In genomic region chr9:121826711-121827110, GRCh38 we compare ENCODE assay signal across 23 cellular contexts.
A peak's percentile ranks its signal among the peaks of the same experiment; 100 is the strongest.
DNase-seq lines count a peak whose midpoint lies in the region; ATAC-seq and TF ChIP-seq lines count a peak whose summit lies in the region.
"Had no signal": no experiment of that assay in that cellular context is flagged by ENCODE, and none has a peak within 500 bp of the region (broad histone marks: within the 10 kb centered on the region; RNA-seq: fewer than 3 reads in every experiment).

No MANE protein-coding gene starts in this region.

- no peak for TF ChIP-seq CTCF in endodermal cell (conservative IDR thresholded peaks at IDR 0.05)

- no peak overlapping the region for H3K27ac ChIP-seq in endodermal cell (ENCODE audit: low read depth, low read length)
- H3K27ac ChIP-seq: BLaER1, SJCRH30 had no signal

- H3K9ac ChIP-seq in endodermal cell (ENCODE audit: extremely low read depth, low read length, poor library complexity, severe bottlenecking): no peak overlapping the region
- H3K9ac ChIP-seq: BLaER1 had no signal

- H3K4me3 Mint-ChIP-seq in endodermal cell: no peak overlapping the region
- H3K4me3 Mint-ChIP-seq: CD4-positive, CD25-positive, alpha-beta regulatory T cell had no signal

- no peaks in the 10 kb centered on the region for H3K36me3 Mint-ChIP-seq in endodermal cell (ENCODE audit: low read depth)
- H3K36me3 Mint-ChIP-seq: CD4-positive, CD25-positive, alpha-beta regulatory T cell had no signal

- peaks cover 10% of the 10 kb centered on the region for H3K27me3 Mint-ChIP-seq in endodermal cell (ENCODE audit: insufficient read depth)

- no peaks in the 10 kb centered on the region for H3K4me1 ChIP-seq in endodermal cell (ENCODE audit: control insufficient read depth, insufficient read depth, low read length)

- intact Hi-C loops in cardiac septum (cut with DNase I) (no loop called here), Right ventricle myocardium superior (cut with DNase I) (no loop called here), posterior vena cava (cut with DNase I) (no loop called here)

- H3K4me1 Mint-ChIP-seq in endodermal cell: peaks cover 5% of the 10 kb centered on the region
- H3K4me1 Mint-ChIP-seq: CD4-positive, CD25-positive, alpha-beta regulatory T cell had no signal

- no peaks in the 10 kb centered on the region for H3K36me3 ChIP-seq in endodermal cell (ENCODE audit: control insufficient read depth, insufficient read depth, low read length)
- H3K36me3 ChIP-seq: BLaER1, MG63, SJCRH30 had no signal

- peaks cover 9% of the 10 kb centered on the region for H3K27me3 ChIP-seq in endodermal cell (ENCODE audit: control insufficient read depth, insufficient read depth, low read length, poor library complexity, severe bottlenecking)
- H3K27me3 ChIP-seq: BLaER1, MG63, SJCRH30 had no signal

- ATAC-seq in Right ventricle myocardium superior (ENCODE audit: poor library complexity): no peak
- no peak for ATAC-seq in GM19035 (IDR thresholded peaks at IDR 0.05; ENCODE audit: unreplicated experiment)
- no peak for ATAC-seq in HG03354 (IDR thresholded peaks at IDR 0.05; ENCODE audit: poor library complexity, severe bottlenecking, unreplicated experiment)
- no peak for ATAC-seq in GM21526 (IDR thresholded peaks at IDR 0.05; ENCODE audit: low FRiP score, unreplicated experiment)
- ATAC-seq: PC-3, SK-N-SH treated with all-trans-retinoic acid at 6 μM for 48 hours had no signal

- no peak overlapping the region for H3K27ac Mint-ChIP-seq in endodermal cell
- H3K27ac Mint-ChIP-seq: CD4-positive, CD25-positive, alpha-beta regulatory T cell had no signal

- WGBS in endodermal cell (ENCODE audit: insufficient coverage in 1 of 2, insufficient read length in 1 of 2), 2 experiments: 88 to 94% methylated on average over 3 to 7 of the region's 7 CpGs

- DNase-seq in cardiac septum (ENCODE audit: low spot score): peak; percentile 36
- no peak for DNase-seq in Right ventricle myocardium superior
- peak; percentile 25 for DNase-seq in endodermal cell
- DNase-seq in posterior vena cava (ENCODE audit: low spot score): peak; percentile 61
- peak; percentile 30 for DNase-seq in ureter (ENCODE audit: low spot score)
- DNase-seq: CD4-positive, CD25-positive, alpha-beta regulatory T cell; IMR-90; KG1; MG63; NCI-H1105 treated with DMSO at 0.1 percent for 48 hours; NCI-H146; NCI-H1930; NCI-H2107; NCI-H446; NCI-H524 treated with DMSO at 0.1 percent for 48 hours; NCI-H774; PC-3; SJCRH30 had no signal

- no peak overlapping the region for H3K4me3 ChIP-seq in endodermal cell (ENCODE audit: low read length)
- H3K4me3 ChIP-seq: BLaER1, MG63, SJCRH30 had no signal

- no peaks in the 10 kb centered on the region for H3K9me3 ChIP-seq in endodermal cell (ENCODE audit: control insufficient read depth, low read length)
- H3K9me3 ChIP-seq: BLaER1, MG63 had no signal

- no peaks in the 10 kb centered on the region for H3K9me3 Mint-ChIP-seq in endodermal cell
- H3K9me3 Mint-ChIP-seq: CD4-positive, CD25-positive, alpha-beta regulatory T cell had no signal
